6 cellular contexts compared by ENCODE assay signal in the genomic region with DNA sequence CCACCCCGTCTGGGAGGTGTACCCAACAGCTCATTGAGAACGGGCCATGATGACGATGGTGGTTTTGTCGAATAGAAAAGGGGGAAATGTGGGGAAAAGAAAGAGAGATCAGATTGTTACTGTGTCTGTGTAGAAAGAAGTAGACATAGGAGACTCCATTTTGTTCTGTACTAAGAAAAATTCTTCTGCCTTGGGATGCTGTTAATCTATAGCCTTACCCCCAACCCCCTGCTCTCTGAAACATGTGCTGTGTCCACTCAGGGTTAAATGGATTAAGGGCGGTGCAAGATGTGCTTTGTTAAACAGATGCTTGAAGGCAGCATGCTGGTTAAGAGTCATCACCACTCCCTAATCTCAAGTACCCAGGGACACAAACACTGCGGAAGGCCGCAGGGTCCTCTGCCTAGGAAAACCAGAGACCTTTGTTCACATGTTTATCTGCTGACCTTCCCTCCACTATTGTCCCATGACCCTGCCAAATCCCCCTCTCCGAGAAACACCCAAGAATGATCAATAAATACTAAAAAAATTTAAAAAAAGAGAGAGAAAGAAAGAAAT. TPM values are rescaled to one million over a fixed set of nuclear protein-coding genes. Genes with fewer than 3 reads are reported as not detected.
DNase-seq lines count a peak whose midpoint lies in the region; ATAC-seq, FAIRE-seq and TF ChIP-seq lines count a peak whose summit lies in the region.
"Not testable (repeated sequence)": the region's sequence is repeated elsewhere in the genome, so short reads cannot be mapped to it uniquely, and the experiment has no call there.

No MANE protein-coding gene starts in this region.

- H3K4me1 Mint-ChIP-seq in endodermal cell: peaks cover 30% of the 10 kb centered on the region

- not testable (repeated sequence) for H3K4me3 Mint-ChIP-seq in endodermal cell

- H3K4me2 ChIP-seq in BLaER1 treated with 17β-estradiol and CSF1 and Interleukin-3, amounts not matched to agents 10 nM and 100 nM: peak overlapping the region in 6 of 11 experiments; percentile 16 to 49 (median 30); a peak in 4 of 22 replicates
- not testable (repeated sequence) for H3K4me2 ChIP-seq in hepatocyte; HepG2 (ENCODE audit: low read depth, low read length)

- H3K36me3 ChIP-seq in BLaER1 treated with 17β-estradiol and CSF1 and Interleukin-3, amounts not matched to agents 10 nM and 100 nM; WERI-Rb-1; endodermal cell (ENCODE audit: control insufficient read depth, insufficient read depth, low read length); hepatocyte (replicated peaks; ENCODE audit: insufficient read depth, low read depth); HepG2 (replicated peaks in 1 of 2; ENCODE audit: control insufficient read depth in 1 of 2, insufficient read depth in 2 of 2, low read length in 2 of 2); stomach: not testable (repeated sequence)

- not testable (repeated sequence) for H2AFZ ChIP-seq in hepatocyte; HepG2 (ENCODE audit: low read length)

- H3K4me1 ChIP-seq in BLaER1 treated with 17β-estradiol and CSF1 and Interleukin-3, amounts not matched to agents 10 nM and 100 nM: peaks cover 11 to 37% (median 24%) of the 10 kb centered on the region in 10 experiments; a peak in 19 of 20 replicates
- not testable (repeated sequence) for H3K4me1 ChIP-seq in endodermal cell (ENCODE audit: control insufficient read depth, insufficient read depth, low read length)
- peaks cover 19% of the 10 kb centered on the region for H3K4me1 ChIP-seq in hepatocyte (ENCODE audit: insufficient read depth)
- peaks cover 89% of the 10 kb centered on the region for H3K4me1 ChIP-seq in HepG2 (ENCODE audit: insufficient read depth, low read length)
- H3K4me1 ChIP-seq in stomach: peaks cover 9 to 39% (median 21%) of the 10 kb centered on the region in 4 donors

- CTCF ChIA-PET in HepG2 (lab: Yijun Ruan, JAX; ENCODE audit: low intra/inter-chr PET ratio, low total read pairs): not testable (repeated sequence)

- TF ChIP-seq RAD21 in HepG2 (CRISPR knock-in tag; IDR thresholded peaks at IDR 0.05): not testable (repeated sequence)

- TF ChIP-seq POLR2A in HepG2 (IDR thresholded peaks at IDR 0.05; ENCODE audit: insufficient read depth in 1 of 2, low read depth in 2 of 2, low read length in 2 of 2); stomach (IDR thresholded peaks at IDR 0.05): not testable (repeated sequence)

- not testable (repeated sequence) for H3K79me2 ChIP-seq in hepatocyte; HepG2 (ENCODE audit: insufficient read depth, low read length)

- intact Hi-C loops in HepG2 (cut with micrococcal nuclease; ENCODE audit: unreplicated experiment); stomach (cut with DNase I; ENCODE audit: low total_unique reads): not testable (repeated sequence)

- not testable (repeated sequence) for TF ChIP-seq EP300 in HepG2 (IDR thresholded peaks at IDR 0.05; ENCODE audit: low read depth in 2 of 2, low read length in 2 of 2); HepG2 (CRISPR knock-in tag; IDR thresholded peaks at IDR 0.05; ENCODE audit: borderline replicate concordance); stomach (IDR thresholded peaks at IDR 0.05)

- ATAC-seq in HepG2: not testable (repeated sequence)

- H3K27ac Mint-ChIP-seq in endodermal cell: peak overlapping the region; percentile 44

- POLR2A ChIA-PET in HepG2 (lab: Yijun Ruan, JAX): interaction anchor here (0.9 kb wide), 1 partner anchor 64 kb away, joined by 3 read pairs; no protein-coding TSS in a partner anchor

- H3K27ac ChIP-seq in BLaER1 treated with 17β-estradiol and CSF1 and Interleukin-3, amounts not matched to agents 10 nM and 100 nM; endodermal cell (ENCODE audit: low read depth, low read length): not testable (repeated sequence)
- peak overlapping the region; percentile 70 for H3K27ac ChIP-seq in WERI-Rb-1
- peak overlapping the region; percentile 93 for H3K27ac ChIP-seq in hepatocyte
- H3K27ac ChIP-seq in HepG2 (ENCODE audit: extremely low read length, insufficient read depth, low read length): peak overlapping the region; percentile 91
- peak overlapping the region in 3 of 5 donors; percentile 79 to 90 (median 86) for H3K27ac ChIP-seq in stomach

- BruUV-seq in HepG2 (replicated peaks; lab: Mats Ljungman, UMichigan): not testable (repeated sequence)

- WGBS in endodermal cell (ENCODE audit: insufficient coverage in 1 of 2, insufficient read length in 1 of 2), 2 experiments: no CpG with 5 or more reads among the region's 8 CpGs
- 62% methylated on average over 8 of the region's 8 CpGs for WGBS in hepatocyte (ENCODE audit: low lambda C conversion rate, missing lambda C conversion rate)
- 58% methylated on average over 6 of the region's 8 CpGs for WGBS in HepG2 (ENCODE audit: low lambda C conversion rate)
- 58 to 87% (median 64%) methylated on average over 2 to 4 of the region's 8 CpGs for WGBS in stomach, 5 donors

- not testable (repeated sequence) for H4K20me1 ChIP-seq in BLaER1 treated with 17β-estradiol and CSF1 and Interleukin-3, amounts not matched to agents 10 nM and 100 nM; hepatocyte (ENCODE audit: insufficient read depth, poor library complexity, severe bottlenecking); HepG2 (ENCODE audit: insufficient read depth, low read length)

- peaks cover 16% of the 10 kb centered on the region for H3K9me3 Mint-ChIP-seq in endodermal cell

- peaks cover 12 to 41% (median 25%) of the 10 kb centered on the region in 11 experiments; a peak in 21 of 22 replicates for H3K9me3 ChIP-seq in BLaER1 treated with 17β-estradiol and CSF1 and Interleukin-3, amounts not matched to agents 10 nM and 100 nM (replicated peaks in 1 of 11)
- H3K9me3 ChIP-seq in WERI-Rb-1 (ENCODE audit: severe bottlenecking); hepatocyte (ENCODE audit: low read depth); HepG2 (ENCODE audit: low read length); stomach: not testable (repeated sequence)
- peaks cover 17% of the 10 kb centered on the region for H3K9me3 ChIP-seq in endodermal cell (ENCODE audit: control insufficient read depth, low read length)

- H3K27me3 ChIP-seq in BLaER1 treated with 17β-estradiol and CSF1 and Interleukin-3, amounts not matched to agents 10 nM and 100 nM; WERI-Rb-1 (ENCODE audit: insufficient read depth, low read depth, severe bottlenecking); endodermal cell (ENCODE audit: control insufficient read depth, insufficient read depth, low read length, poor library complexity, severe bottlenecking); hepatocyte; HepG2 (ENCODE audit: control insufficient read depth in 1 of 2, insufficient read depth in 2 of 2, low read length in 2 of 2); stomach: not testable (repeated sequence)

- in situ Hi-C loops in HepG2 (cut with HindIII; ENCODE audit: extremely low pct_ligation_motif_present, low pct_unique_long_range_greater_than_20kb): loop anchor here (25.0 kb wide), 2 partner anchors 412 to 562 kb away; a partner anchor contains a TSS

- FAIRE-seq in HepG2 (lab: Jason Lieb, UNC): not testable (repeated sequence)

- not testable (repeated sequence) for H3K9me2 ChIP-seq in hepatocyte (replicated peaks; ENCODE audit: insufficient read depth)

- not testable (repeated sequence) for H3K36me3 Mint-ChIP-seq in endodermal cell (ENCODE audit: low read depth)

- H3K4me3 ChIP-seq in BLaER1 treated with 17β-estradiol and CSF1 and Interleukin-3, amounts not matched to agents 10 nM and 100 nM; WERI-Rb-1 (ENCODE audit: low read depth, low read length); endodermal cell (ENCODE audit: low read length); hepatocyte; HepG2 (replicated peaks in 1 of 3; ENCODE audit: insufficient read depth in 1 of 3, low read depth in 2 of 3, low read length in 3 of 3); stomach: not testable (repeated sequence)

- not testable (repeated sequence) for TF ChIP-seq CTCF in WERI-Rb-1 (IDR thresholded peaks at IDR 0.05; ENCODE audit: low read depth, low read length); endodermal cell (conservative IDR thresholded peaks at IDR 0.05); hepatocyte (IDR thresholded peaks at IDR 0.05; ENCODE audit: poor library complexity); HepG2 (CRISPR knock-in tag; IDR thresholded peaks at IDR 0.05); stomach (IDR thresholded peaks at IDR 0.05)

- not testable (repeated sequence) for H3K27me3 Mint-ChIP-seq in endodermal cell (ENCODE audit: insufficient read depth)

- not testable (repeated sequence) for DNase-seq in WERI-Rb-1; endodermal cell; hepatocyte (ENCODE audit: low spot score); HepG2 (ENCODE audit: low spot score); stomach

- not testable (repeated sequence) for H3K9ac ChIP-seq in BLaER1 treated with 17β-estradiol and CSF1 and Interleukin-3, amounts not matched to agents 10 nM and 100 nM; endodermal cell (ENCODE audit: extremely low read depth, low read length, poor library complexity, severe bottlenecking); HepG2 (ENCODE audit: insufficient read depth, low read depth, low read length)

RNA-seq across cellular contexts. Expression of a gene that starts 37.0 kb away (rescaled TPM):
- total RNA-seq in endodermal cell (10 to 100 TPM; 22.9 to 31.8 TPM), hepatocyte (62.1 and 71.2 TPM in 2 replicates), HepG2 (2016; rRNA removed; fragmentation: Illumina TruSeq; extraction: Trizol) (46.0 and 59.5 TPM in 2 replicates), stomach (10 to 100 TPM in 4 of 5 donors, 1 to 10 TPM in 1; 9.3 to 86.8 (median 13.4) TPM)
- 22.0 TPM for polyA plus RNA-seq in endodermal cell (2013, experiment 1 of 2)
- 24.4 TPM for polyA plus RNA-seq in endodermal cell (2013, experiment 2 of 2)
- polyA plus RNA-seq in hepatocyte (28.2 and 29.1 TPM in 2 replicates), HepG2 (2011; rRNA removed) (110 and 119 TPM in 2 replicates), stomach (10 to 100 TPM in 2 of 3 donors, 1 to 10 TPM in 1; 4.0 to 42.8 (median 12.5) TPM)
- total RNA-seq in HepG2 (2016; cell fraction: cytosol; rRNA removed; fragmentation: Illumina TruSeq; extraction: Trizol; ENCODE audit: low read depth): 12.8 and 14.6 TPM in 2 replicates
- 44.4 and 54.4 TPM in 2 replicates for total RNA-seq in HepG2 (2016; cell fraction: insoluble cytoplasmic fraction; rRNA removed; fragmentation: Illumina TruSeq; extraction: Trizol)
- 20.5 and 21.5 TPM in 2 replicates for total RNA-seq in HepG2 (2016; cell fraction: membrane; rRNA removed; fragmentation: Illumina TruSeq; extraction: Trizol)
- 50.5 and 53.1 TPM in 2 replicates for total RNA-seq in HepG2 (2016; cell fraction: nucleus; rRNA removed; fragmentation: Illumina TruSeq; extraction: Trizol)
- polyA plus RNA-seq in HepG2 (2011; cell fraction: cytosol; rRNA removed): 76.4 and 101 TPM in 2 replicates
- 114 and 124 TPM in 2 replicates for polyA plus RNA-seq in HepG2 (2011; cell fraction: nucleus; rRNA removed)
- 53.5 and 68.4 TPM in 2 replicates for polyA plus RNA-seq in HepG2 (2012)
- 1.7 and 2.2 TPM in 2 replicates for polyA plus RNA-seq in HepG2 (2016; cell fraction: cytosol; fragmentation: Illumina TruSeq; extraction: Trizol; ENCODE audit: low read depth)
- polyA plus RNA-seq in HepG2 (2016; cell fraction: insoluble cytoplasmic fraction; fragmentation: Illumina TruSeq; extraction: Trizol; ENCODE audit: low read depth): 32.7 and 38.7 TPM in 2 replicates
- 5.6 and 6.6 TPM in 2 replicates for polyA plus RNA-seq in HepG2 (2016; cell fraction: membrane; fragmentation: Illumina TruSeq; extraction: Trizol; ENCODE audit: low read depth)
- polyA plus RNA-seq in HepG2 (2016; cell fraction: nucleus; fragmentation: Illumina TruSeq; extraction: Trizol; ENCODE audit: insufficient read depth, low read depth): 51.6 and 53.6 TPM in 2 replicates
- polyA minus RNA-seq in HepG2 (2011; rRNA and poly(A)+ RNA removed; ENCODE audit: low replicate concordance): 31.2 and 149 TPM in 2 replicates
- polyA minus RNA-seq in HepG2 (2011; cell fraction: cytosol; rRNA and poly(A)+ RNA removed): 95.1 and 103 TPM in 2 replicates
- 171 and 204 TPM in 2 replicates for polyA minus RNA-seq in HepG2 (2011; cell fraction: nucleus; rRNA and poly(A)+ RNA removed)
